10 cellular contexts compared by ENCODE assay signal in genomic region chr1:1431845-1432565, GRCh38. TPM values are rescaled to one million over a fixed set of nuclear protein-coding genes. Genes with fewer than 3 reads are reported as not detected.
DNase-seq lines count a peak whose midpoint lies in the region; ATAC-seq and TF ChIP-seq lines count a peak whose summit lies in the region.
"Had no signal": no experiment of that assay in that cellular context is flagged by ENCODE, and none has a peak within 500 bp of the region (broad histone marks: within the 10 kb centered on the region; RNA-seq: fewer than 3 reads in every experiment).

No MANE protein-coding gene starts in this region.

- intact Hi-C loops in colonic mucosa (cut with DNase I) (no loop called here), lower lobe of right lung (cut with DNase I) (no loop called here)

- TF ChIP-seq CTCF in colonic mucosa (IDR thresholded peaks at IDR 0.05) = no peak
- TF ChIP-seq CTCF in lower lobe of right lung (IDR thresholded peaks at IDR 0.05) = no peak
- TF ChIP-seq CTCF in brain microvascular endothelial cell (IDR thresholded peaks at IDR 0.05; ENCODE audit: low read depth, low read length, missing control alignments) = no peak

- H3K4me3 ChIP-seq in colonic mucosa (no peak overlapping the region), lower lobe of right lung (peak overlapping the region; percentile 2), brain microvascular endothelial cell (ENCODE audit: low read depth, low read length) (no peak overlapping the region)

- H3K27me3 ChIP-seq in colonic mucosa (peaks cover 4% of the 10 kb centered on the region), lower lobe of right lung (ENCODE audit: low read depth) (peaks cover 16% of the 10 kb centered on the region), brain microvascular endothelial cell (replicated peaks) (no peaks in the 10 kb centered on the region)

- in situ Hi-C loops in brain microvascular endothelial cell (cut with HindIII; ENCODE audit: low pct_ligation_motif_present, low sequenced_read_pairs) = no loop called here

- H3K9me3 ChIP-seq in colonic mucosa (no peaks in the 10 kb centered on the region), lower lobe of right lung (no peaks in the 10 kb centered on the region)

- DNase-seq in HT-29 (ENCODE audit: low spot score) (peak; percentile 92), colonic mucosa (peak; percentile 81), lower lobe of right lung (peak; percentile 84), substantia nigra (lab: John Stamatoyannopoulos, UW) (peak in 11 of 49 donors; percentile 23 to 57 (median 37)), brain microvascular endothelial cell (no peak), NCI-H526 (lab: John Stamatoyannopoulos, UW) (no peak)
- no peak for DNase-seq in stimulated activated naive CD4-positive, alpha-beta T cell treated with Interleukin-2 at 50 U/mL for 16 hours (lab: John Stamatoyannopoulos, UW)
- DNase-seq: mammary epithelial cell, T1000 had no signal

- peaks cover 32% of the 10 kb centered on the region for H3K4me1 ChIP-seq in colonic mucosa
- H3K4me1 ChIP-seq in lower lobe of right lung = peaks cover 76% of the 10 kb centered on the region

- H3K36me3 ChIP-seq in colonic mucosa (no peaks in the 10 kb centered on the region), lower lobe of right lung (no peaks in the 10 kb centered on the region), brain microvascular endothelial cell (replicated peaks) (no peaks in the 10 kb centered on the region)

- H3K27ac ChIP-seq in colonic mucosa (peak overlapping the region; percentile 96), lower lobe of right lung (peak overlapping the region; percentile 89), substantia nigra (ENCODE audit: low read depth, low read length, poor library complexity, severe bottlenecking) (peak overlapping the region; percentile 98), brain microvascular endothelial cell (no peak overlapping the region)

- H3K9ac ChIP-seq in colonic mucosa (ENCODE audit: low read depth in 2 of 2, low read length in 2 of 2) = peak overlapping the region; percentile 64 to 84

- ATAC-seq in lower lobe of right lung = peak; percentile 49 to 60
- no peak for ATAC-seq in HG02571 (IDR thresholded peaks at IDR 0.05; ENCODE audit: unreplicated experiment)

RNA-seq across cellular contexts. Expression of gene VWA1, which starts 3.5 kb away (rescaled TPM):
- total RNA-seq in HT-29 (2014; rRNA removed; shearing (Covaris generic)) = 220 and 232 TPM in 2 replicates
- total RNA-seq in colonic mucosa = 10 to 100 TPM; 43.5 to 74.0 TPM
- 58.7 TPM for total RNA-seq in lower lobe of right lung

RNA-seq across cellular contexts. Expression of gene ANKRD65, which starts 10.9 kb away (rescaled TPM):
- total RNA-seq in HT-29 (2014; rRNA removed; shearing (Covaris generic)) = 0.44 and 1.4 TPM in 2 replicates
- total RNA-seq in colonic mucosa (1 to 10 TPM in 1 of 2 donors, under 1 TPM in 1; 0.57 to 2.0 TPM), lower lobe of right lung (22.3 TPM)

RNA-seq across cellular contexts. Expression of gene ATAD3C, which starts 17.5 kb away (rescaled TPM):
- 2.3 and 3.1 TPM in 2 replicates for total RNA-seq in HT-29 (2014; rRNA removed; shearing (Covaris generic))
- total RNA-seq in colonic mucosa (under 1 TPM; 0.16 to 0.64 TPM), lower lobe of right lung (7.8 TPM)

RNA-seq across cellular contexts. Expression of gene MRPL20, which starts 24.9 kb away (rescaled TPM):
- total RNA-seq in HT-29 (2014; rRNA removed; shearing (Covaris generic)) = 235 and 276 TPM in 2 replicates
- total RNA-seq in colonic mucosa = 100 to 1,000 TPM in 1 of 2 donors, 10 to 100 TPM in 1; 88.1 to 143 TPM
- 79.8 TPM for total RNA-seq in lower lobe of right lung

RNA-seq across cellular contexts. Expression of gene CCNL2, which starts 32.9 kb away (rescaled TPM):
- 200 and 243 TPM in 2 replicates for total RNA-seq in HT-29 (2014; rRNA removed; shearing (Covaris generic))
- total RNA-seq in colonic mucosa = 100 to 1,000 TPM in 1 of 2 donors, 10 to 100 TPM in 1; 92.3 to 104 TPM
- 165 TPM for total RNA-seq in lower lobe of right lung

Comparison
In these comparisons a context has a peak if more than half of its experiments do, and no peak if none do; other contexts are left out.
1. DNase-seq: peak in HT-29 (single experiment), colonic mucosa (single experiment) and lower lobe of right lung (single experiment); none in brain microvascular endothelial cell (single experiment), stimulated activated naive CD4-positive, alpha-beta T cell treated with Interleukin-2 at 50 U/mL for 16 hours (single experiment) and NCI-H526 (0 of 2).